8 cellular contexts compared by ENCODE assay signal in genomic region chr10:45000764-45001381, GRCh38. TPM values are rescaled to one million over a fixed set of nuclear protein-coding genes. Genes with fewer than 3 reads are reported as not detected.
A peak's percentile ranks its signal among the peaks of the same experiment; 100 is the strongest.
DNase-seq lines count a peak whose midpoint lies in the region; ATAC-seq and TF ChIP-seq lines count a peak whose summit lies in the region.

Gene ZNF22, plus strand, starts transcription at chr10:45000923. Its CDS starts 2,446 bp downstream, at chr10:45003369.

- H3K9ac ChIP-seq in HUES48 (ENCODE audit: low read depth, low read length) (peak within 1 kb of the TSS; percentile 65), SU-DHL-6 (ENCODE audit: low read length) (peak within 1 kb of the TSS; percentile 60)

- H3K4me2 ChIP-seq in DOHH2 (ENCODE audit: low read length) (peak within 1 kb of the TSS; percentile 77), SU-DHL-6 (ENCODE audit: low read depth, low read length, poor library complexity, severe bottlenecking) (peak within 1 kb of the TSS; percentile 69)

- TF ChIP-seq POLR2A in uterus (IDR thresholded peaks at IDR 0.05): peak; percentile 47 to 73

- peak within 1 kb of the TSS; percentile 91 for H3K4me3 ChIP-seq in DOHH2 (ENCODE audit: low read length)
- H3K4me3 ChIP-seq in HUES48 (ENCODE audit: low read depth, low read length): peak within 1 kb of the TSS; percentile 64
- peak within 1 kb of the TSS; percentile 71 for H3K4me3 ChIP-seq in SU-DHL-6 (ENCODE audit: insufficient read depth, low read length, poor library complexity, severe bottlenecking)
- H3K4me3 ChIP-seq in heart right ventricle: peak within 1 kb of the TSS; percentile 29 to 75 (median 68)
- H3K4me3 ChIP-seq in psoas muscle: peak within 1 kb of the TSS; percentile 75
- H3K4me3 ChIP-seq in uterus: peak within 1 kb of the TSS; percentile 54 to 56

- H3K36me3 ChIP-seq in DOHH2 (ENCODE audit: control insufficient read depth, low read length) (peaks cover 39% of the 10 kb centered on the region), HUES48 (ENCODE audit: control insufficient read depth, insufficient read depth, low read length) (peaks cover 24% of the 10 kb centered on the region), SU-DHL-6 (ENCODE audit: low read length) (peaks cover 17% of the 10 kb centered on the region; the same call in 1 of the 2 replicates), heart right ventricle (peaks cover 0 to 29% (median 15%) of the 10 kb centered on the region in 9 donors), psoas muscle (ENCODE audit: insufficient read depth in 1 of 2, low read depth in 1 of 2) (peaks cover 5 to 23% of the 10 kb centered on the region in 2 donors), uterus (no peaks in the 10 kb centered on the region)

- ATAC-seq in GM21423 (IDR thresholded peaks at IDR 0.05; ENCODE audit: unreplicated experiment) (peak; percentile 68), heart right ventricle (peak; percentile 50 to 83 (median 68)), psoas muscle (peak; percentile 57 to 68 (median 67))

- intact Hi-C loops in heart right ventricle (cut with DNase I): loop anchor here in 2 of 10 donors (2.0 to 10.0 kb wide), 3 partner anchors 22 to 234 kb away; partner anchors contain the start of gene DEPP1 (in 1 of the 2)
- intact Hi-C loops in psoas muscle (cut with DNase I): loop anchor here in 1 of 2 donors (10.0 kb wide), 1 partner anchor 674 kb away; the partner anchor contains the start of gene ZFAND4
- intact Hi-C loops in uterus (cut with DNase I; ENCODE audit: low total_unique reads): no loop called here

- peaks cover 28% of the 10 kb centered on the region for H3K4me1 ChIP-seq in DOHH2 (ENCODE audit: control insufficient read depth, low read length)
- peaks cover 11% of the 10 kb centered on the region for H3K4me1 ChIP-seq in HUES48 (ENCODE audit: control insufficient read depth, insufficient read depth, low read length)
- peaks cover 19 to 83% (median 70%) of the 10 kb centered on the region in 9 donors for H3K4me1 ChIP-seq in heart right ventricle
- peaks cover 34% of the 10 kb centered on the region for H3K4me1 ChIP-seq in psoas muscle
- H3K4me1 ChIP-seq in uterus: peaks cover 4 to 16% of the 10 kb centered on the region in 2 donors

- peak; percentile 55 for DNase-seq in activated naive CD8-positive, alpha-beta T cell treated with anti-CD3 and anti-CD28 coated beads, Interleukin-2, amount 50 U/mL, for 16 hours (ENCODE audit: low read depth, low spot score)
- DNase-seq in heart right ventricle (peak; percentile 80 to 81), psoas muscle (peak; percentile 76 to 84), uterus (peak; percentile 65 to 81)

- H4K20me1 ChIP-seq in DOHH2 (ENCODE audit: control insufficient read depth, insufficient read depth, low read depth, low read length) (peaks cover 9% of the 10 kb centered on the region; the same call in 1 of the 2 replicates), SU-DHL-6 (ENCODE audit: low read depth, low read length) (peaks cover 19% of the 10 kb centered on the region)

- TF ChIP-seq CTCF in DOHH2 (IDR thresholded peaks at IDR 0.05; ENCODE audit: low read depth, low read length, poor library complexity, severe bottlenecking): no peak
- TF ChIP-seq CTCF in SU-DHL-6 (IDR thresholded peaks at IDR 0.05; ENCODE audit: insufficient read depth, low read length, poor library complexity, severe bottlenecking): no peak
- TF ChIP-seq CTCF in heart right ventricle (IDR thresholded peaks at IDR 0.05): peak in 3 of 9 donors; percentile 24 to 37 (median 32)
- no peak for TF ChIP-seq CTCF in psoas muscle (IDR thresholded peaks at IDR 0.05)
- peak in 3 of 4 experiments; percentile 13 to 50 (median 37) for TF ChIP-seq CTCF in uterus (IDR thresholded peaks at IDR 0.05)

- 0 out of 2 replicates have a peak, but pooled peaks cover 4% of the 10 kb centered on the region for H3F3A ChIP-seq in DOHH2 (ENCODE audit: control insufficient read depth, insufficient read depth)
- 0 out of 2 replicates have a peak, but pooled peaks cover 3% of the 10 kb centered on the region for H3F3A ChIP-seq in SU-DHL-6 (ENCODE audit: insufficient read depth)

- H3K9me2 ChIP-seq in DOHH2 (replicated peaks; ENCODE audit: control insufficient read depth, low read length) (no peaks in the 10 kb centered on the region), SU-DHL-6 (replicated peaks; ENCODE audit: insufficient read depth, low read length) (no peaks in the 10 kb centered on the region)

- no peaks in the 10 kb centered on the region for H3K27me3 ChIP-seq in DOHH2 (ENCODE audit: control insufficient read depth, low read length)
- peaks cover 5% of the 10 kb centered on the region; the same call in 1 of the 2 replicates for H3K27me3 ChIP-seq in HUES48 (ENCODE audit: control insufficient read depth, insufficient read depth, low read length)
- no peaks in the 10 kb centered on the region for H3K27me3 ChIP-seq in SU-DHL-6 (ENCODE audit: low read length)
- H3K27me3 ChIP-seq in heart right ventricle: no peaks in the 10 kb centered on the region
- H3K27me3 ChIP-seq in psoas muscle (ENCODE audit: insufficient read depth in 3 of 3, low read length in 2 of 3): no peaks in the 10 kb centered on the region
- no peaks in the 10 kb centered on the region for H3K27me3 ChIP-seq in uterus

- peak within 1 kb of the TSS; percentile 94 for H2AFZ ChIP-seq in SU-DHL-6 (ENCODE audit: low read depth, low read length, severe bottlenecking)

- 1% methylated on average over 60 to 79 of the region's 79 CpGs for WGBS in heart right ventricle, 2 donors
- 1 to 3% (median 1%) methylated on average over 49 to 79 of the region's 79 CpGs for WGBS in psoas muscle, 3 donors

- H3K79me2 ChIP-seq in DOHH2 (ENCODE audit: control insufficient read depth, low read length): peaks cover 54% of the 10 kb centered on the region
- peaks cover 22% of the 10 kb centered on the region for H3K79me2 ChIP-seq in SU-DHL-6 (ENCODE audit: insufficient read depth, low read length)

- H3K27ac ChIP-seq in DOHH2 (ENCODE audit: low read depth, low read length) (peak within 1 kb of the TSS; percentile 46), HUES48 (ENCODE audit: low read depth, low read length) (peak within 1 kb of the TSS; percentile 76), SU-DHL-6 (ENCODE audit: low read depth, low read length) (peak within 1 kb of the TSS; percentile 48), heart right ventricle (peak within 1 kb of the TSS; percentile 94 to 100 (median 97)), psoas muscle (peak within 1 kb of the TSS; percentile 89), uterus (peak within 1 kb of the TSS; percentile 92 to 94)

- no peaks in the 10 kb centered on the region for H3K9me3 ChIP-seq in DOHH2 (ENCODE audit: control insufficient read depth, insufficient read depth, low read length)
- H3K9me3 ChIP-seq in HUES48 (ENCODE audit: control insufficient read depth, insufficient read depth, low read length): no peaks in the 10 kb centered on the region
- H3K9me3 ChIP-seq in SU-DHL-6 (ENCODE audit: insufficient read depth, low read length): no peaks in the 10 kb centered on the region
- peaks cover 0 to 9% (median 0%) of the 10 kb centered on the region in 11 donors for H3K9me3 ChIP-seq in heart right ventricle
- H3K9me3 ChIP-seq in psoas muscle: no peaks in the 10 kb centered on the region
- no peaks in the 10 kb centered on the region for H3K9me3 ChIP-seq in uterus

RNA-seq across cellular contexts. Expression of gene ZNF22, which starts in this region (rescaled TPM):
- 10 to 100 TPM; 11.0 to 17.2 (median 15.4) TPM for total RNA-seq in heart right ventricle
- 10 to 100 TPM; 16.2 to 16.3 TPM for polyA plus RNA-seq in heart right ventricle
- total RNA-seq in psoas muscle: 10 to 100 TPM; 11.2 to 15.9 (median 14.3) TPM
- polyA plus RNA-seq in psoas muscle: 10 to 100 TPM in 1 of 3 donors, 1 to 10 TPM in 2; 5.9 to 12.8 (median 8.1) TPM
- total RNA-seq in uterus: 10 to 100 TPM; 20.7 to 78.1 (median 34.6) TPM

Comparison
In these comparisons a context has a peak if more than half of its experiments do, and no peak if none do; other contexts are left out.
1. Peak in every context shown above with its lines: DNase-seq, ATAC-seq, H3K4me3 ChIP-seq and H3K27ac ChIP-seq.
2. H3K27ac ChIP-seq: peak in every context shown above with its lines; median percentile 97 in heart right ventricle; 93 in uterus; 89 in psoas muscle; 76 in HUES48; 48 in SU-DHL-6; 46 in DOHH2.
3. CTCF ChIP-seq: peak in uterus (3 of 4); none in DOHH2 (single experiment), SU-DHL-6 (single experiment) and psoas muscle (single experiment).